Comparison of ENCODE assay signal across 17 cellular contexts in the genomic region with DNA sequence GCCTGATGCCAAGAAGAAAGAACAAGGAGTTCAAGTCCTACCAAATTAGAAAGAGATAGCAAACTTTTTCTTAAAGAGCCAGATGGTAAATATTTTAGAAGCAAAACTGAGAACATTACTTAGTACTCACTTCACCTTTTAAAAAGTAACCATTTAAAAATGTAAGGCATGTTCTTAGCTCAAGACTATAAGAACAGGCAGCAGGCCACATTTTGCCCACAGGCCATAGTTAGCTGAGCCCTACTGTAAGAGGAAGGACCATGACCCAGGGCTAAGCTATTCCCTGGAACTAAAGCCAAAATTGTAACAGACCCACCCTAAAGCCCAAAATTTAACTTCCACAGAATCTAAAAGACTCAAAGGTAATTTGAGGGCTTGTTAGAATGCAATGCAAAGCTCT. TPM values are rescaled to one million over a fixed set of nuclear protein-coding genes. Genes with fewer than 3 reads are reported as not detected.
DNase-seq lines count a peak whose midpoint lies in the region; ATAC-seq, FAIRE-seq and TF ChIP-seq lines count a peak whose summit lies in the region.
"Had no signal": no experiment of that assay in that cellular context is flagged by ENCODE, and none has a peak within 500 bp of the region (broad histone marks: within the 10 kb centered on the region; RNA-seq: fewer than 3 reads in every experiment).

No MANE protein-coding gene starts in this region.

- no peak overlapping the region for H3K4me2 ChIP-seq in trophoblast cell (ENCODE audit: low read length)

- no peak overlapping the region for H3K18ac ChIP-seq in trophoblast cell (ENCODE audit: low read length)

- H2AK5ac ChIP-seq in trophoblast cell (ENCODE audit: low read length) = no peak overlapping the region

- TF ChIP-seq CTCF in VCaP (conservative IDR thresholded peaks at IDR 0.05) = no peak

- no peaks in the 10 kb centered on the region for H3K27me3 ChIP-seq in trophoblast cell (ENCODE audit: insufficient read depth, low read length)

- H3K14ac ChIP-seq in trophoblast cell (ENCODE audit: low read length) = no peak overlapping the region

- no peak overlapping the region for H4K91ac ChIP-seq in trophoblast cell (ENCODE audit: low read depth, low read length)

- no peak overlapping the region for H2BK120ac ChIP-seq in trophoblast cell (ENCODE audit: insufficient read depth, low read length, poor library complexity)

- no peak overlapping the region for H4K8ac ChIP-seq in trophoblast cell (ENCODE audit: low read depth, low read length)

- no peak overlapping the region for H3K9ac ChIP-seq in trophoblast cell (ENCODE audit: low read length)

- in situ Hi-C loops in G401 (cut with HindIII; ENCODE audit: low sequenced_read_pairs) = no loop called here

- no peak overlapping the region for H2BK5ac ChIP-seq in trophoblast cell (ENCODE audit: low read depth, low read length, poor library complexity)

- no peaks in the 10 kb centered on the region for H3K79me2 ChIP-seq in trophoblast cell (ENCODE audit: control insufficient read depth, insufficient read depth, low read length, poor library complexity)

- no peak for DNase-seq in GM19239 (ENCODE audit: insufficient read length, low spot score)
- DNase-seq in trophoblast cell = peak; percentile 63 to 78
- DNase-seq in dedifferentiated amniotic fluid mesenchymal stem cell (ENCODE audit: extremely low spot score) = no peak
- DNase-seq in G401 (ENCODE audit: low spot score) = no peak
- DNase-seq in SIG-M5 (lab: John Stamatoyannopoulos, UW) = no peak
- DNase-seq: H9, KG1, NCI-H1105, NCI-H146, NCI-H2029, NCI-H2227 treated with DMSO at 0.1 percent for 48 hours, NCI-H510A had no signal

- FAIRE-seq in GM19239 (lab: Jason Lieb, UNC) = peak; percentile 74
- FAIRE-seq: HTR-8/SVneo had no signal

- ATAC-seq in GM21447 (IDR thresholded peaks at IDR 0.05; ENCODE audit: unreplicated experiment) = no peak
- ATAC-seq: Panc1, SK-N-SH treated with all-trans-retinoic acid at 6 μM for 48 hours had no signal

- H3K9me3 ChIP-seq in trophoblast cell (ENCODE audit: insufficient read depth, low read depth, low read length) = no peaks in the 10 kb centered on the region

- no peak overlapping the region for H4K12ac ChIP-seq in trophoblast cell (ENCODE audit: low read depth, low read length)

- H3K27ac ChIP-seq in VCaP = peak overlapping the region; percentile 62; the same call in 1 of the 2 replicates
- no peak overlapping the region for H3K27ac ChIP-seq in trophoblast cell (ENCODE audit: low read depth, low read length)

- H2AFZ ChIP-seq in trophoblast cell (ENCODE audit: insufficient read depth, low read length, poor library complexity) = no peak overlapping the region

- H3K4me1 ChIP-seq in trophoblast cell (ENCODE audit: control insufficient read depth in 1 of 2, insufficient read depth in 2 of 2, low read length in 2 of 2) = no peaks in the 10 kb centered on the region

- no peak overlapping the region for H3K4ac ChIP-seq in trophoblast cell (ENCODE audit: low read depth, low read length)

- no peak overlapping the region for H2BK12ac ChIP-seq in trophoblast cell (ENCODE audit: low read length)

- no peaks in the 10 kb centered on the region for H3K79me1 ChIP-seq in trophoblast cell (ENCODE audit: low read length)

- no peak overlapping the region for H3K23ac ChIP-seq in trophoblast cell (ENCODE audit: low read length)

- no peak overlapping the region for H3K4me3 ChIP-seq in trophoblast cell (ENCODE audit: low read depth, low read length)

- H3K36me3 ChIP-seq in trophoblast cell (ENCODE audit: control insufficient read depth in 1 of 2, insufficient read depth in 2 of 2, low read length in 2 of 2) = peaks cover 0 to 7% of the 10 kb centered on the region in 2 experiments

RNA-seq across cellular contexts. Expression of gene USP40, which starts 31.3 kb away (rescaled TPM):
- polyA plus RNA-seq in trophoblast cell (2013) = 15.9 and 17.0 TPM in 2 replicates
- total RNA-seq in G401 (2014; rRNA removed; shearing (Covaris generic)) = 21.7 and 23.8 TPM in 2 replicates

Comparison
In these comparisons a context has a peak if more than half of its experiments do, and no peak if none do; other contexts are left out.
1. DNase-seq: peak in trophoblast cell (2 of 2); none in GM19239 (single experiment), dedifferentiated amniotic fluid mesenchymal stem cell (single experiment), G401 (single experiment) and SIG-M5 (single experiment).